In the genomic region with DNA sequence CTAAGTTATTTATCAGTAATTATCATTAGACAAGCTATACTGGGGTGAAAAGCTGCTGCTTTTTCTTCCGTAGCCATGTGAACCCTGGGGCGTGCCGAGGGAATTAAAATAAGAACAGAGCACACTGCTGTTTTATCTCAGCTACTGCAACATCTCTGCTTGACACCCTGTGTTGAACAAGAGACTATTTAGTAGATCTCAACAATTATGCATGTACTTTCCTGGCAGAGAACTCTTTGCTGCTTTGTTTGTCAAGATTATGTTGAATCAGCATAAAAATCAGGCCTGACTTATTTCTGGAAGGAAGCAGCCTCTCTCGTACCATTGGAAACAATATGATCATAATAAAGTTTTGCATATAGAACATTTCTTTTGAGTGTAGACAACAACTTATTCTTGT, we compare ENCODE assay signal across 17 cellular contexts.
DNase-seq lines count a peak whose midpoint lies in the region; ATAC-seq and TF ChIP-seq lines count a peak whose summit lies in the region.
"Had no signal": no experiment of that assay in that cellular context is flagged by ENCODE, and none has a peak within 500 bp of the region (broad histone marks: within the 10 kb centered on the region; RNA-seq: fewer than 3 reads in every experiment).

No MANE protein-coding gene starts in this region.

- ATAC-seq in left ventricle myocardium superior, result peak; percentile 70
- ATAC-seq in heart left ventricle, result no peak
- ATAC-seq in GM18519 (IDR thresholded peaks at IDR 0.05; ENCODE audit: low FRiP score, unreplicated experiment), result no peak
- ATAC-seq: CD8-positive, alpha-beta T cell; Panc1; stimulated activated naive B cell treated with anti-CD40 and anti-IgM and Interleukin-4, amounts not matched to agents 10 μg/mL and 1 μg/mL and 100 μg/mL, for 72 hours had no signal

- peak overlapping the region in 1 of 12 donors; percentile 44 for H3K27ac ChIP-seq in heart left ventricle
- H3K27ac ChIP-seq: spleen had no signal

- H3K9me3 ChIP-seq in heart left ventricle, result peaks cover 0 to 3% (median 0%) of the 10 kb centered on the region in 12 donors
- H3K9me3 ChIP-seq: spleen had no signal

- H3K4me3 Mint-ChIP-seq in nephron (no peak overlapping the region), mesothelial cell of epicardium (no peak overlapping the region)
- H3K4me3 Mint-ChIP-seq: CD8-positive, alpha-beta T cell; stimulated activated naive B cell treated with anti-CD40 and anti-IgM and Interleukin-4, amounts not matched to agents 10 μg/mL and 1 μg/mL and 100 μg/mL, for 72 hours had no signal

- DNase-seq in left ventricle myocardium superior (no peak), heart left ventricle (no peak), foreskin melanocyte (peak; percentile 78), retina (no peak), NCI-H524 treated with DMSO at 0.1 percent for 48 hours (lab: John Stamatoyannopoulos, UW) (no peak), mesothelial cell of epicardium (ENCODE audit: low spot score in 2 of 2, unreplicated experiment in 2 of 2) (no peak)
- DNase-seq: activated CD4-positive, CD25-positive, alpha-beta regulatory T cell; amniotic stem cell; CD8-positive, alpha-beta T cell; foreskin fibroblast; spleen; stimulated activated naive B cell treated with anti-CD40 and anti-IgM and Interleukin-4, amounts not matched to agents 10 μg/mL and 1 μg/mL and 100 μg/mL, for 72 hours had no signal

- TF ChIP-seq CTCF in heart left ventricle (IDR thresholded peaks at IDR 0.05) (no peak), nephron (IDR thresholded peaks at IDR 0.05; ENCODE audit: unreplicated experiment in 3 of 3) (no peak), mesothelial cell of epicardium (IDR thresholded peaks at IDR 0.05; ENCODE audit: unreplicated experiment) (no peak)

- intact Hi-C loops in left ventricle myocardium superior (cut with micrococcal nuclease) (no loop called here), heart left ventricle (cut with DNase I) (no loop called here)

- H3K4me1 ChIP-seq in heart left ventricle, result no peaks in the 10 kb centered on the region
- H3K4me1 ChIP-seq: spleen had no signal

- H3K9me3 Mint-ChIP-seq in nephron, result no peaks in the 10 kb centered on the region
- H3K9me3 Mint-ChIP-seq in mesothelial cell of epicardium, result peaks cover 5% of the 10 kb centered on the region
- H3K9me3 Mint-ChIP-seq: IgD-negative memory B cell had no signal

- H3K4me3 ChIP-seq in heart left ventricle, result no peak overlapping the region
- H3K4me3 ChIP-seq: spleen had no signal

- peak overlapping the region; percentile 31 to 64 (median 41) for H3K27ac Mint-ChIP-seq in nephron
- H3K27ac Mint-ChIP-seq in mesothelial cell of epicardium, result no peak overlapping the region
- H3K27ac Mint-ChIP-seq: activated T-helper 2 cell treated with anti-CD3 and anti-CD28 coated beads, Interferon-gamma antibody, Interleukin-2, Interleukin-4, amounts not matched to agents 10 μg/mL and 5 μg/mL and 100 μg/mL, durations not matched to agents 14 hours and 24 hours and 36 hours; CD8-positive, alpha-beta T cell; IgD-negative memory B cell; stimulated activated naive B cell treated with anti-CD40 and anti-IgM and Interleukin-4, amounts not matched to agents 10 μg/mL and 1 μg/mL and 100 μg/mL, for 72 hours had no signal

- no peaks in the 10 kb centered on the region for H3K36me3 ChIP-seq in heart left ventricle
- H3K36me3 ChIP-seq: spleen had no signal

- no peaks in the 10 kb centered on the region for H3K27me3 ChIP-seq in heart left ventricle
- H3K27me3 ChIP-seq: spleen had no signal

- WGBS in heart left ventricle, 4 donors, result 36 to 57% (median 53%) methylated on average over 4 of the region's 4 CpGs

- H3K27me3 Mint-ChIP-seq in nephron (ENCODE audit: low read depth) (no peaks in the 10 kb centered on the region), mesothelial cell of epicardium (ENCODE audit: low read depth) (no peaks in the 10 kb centered on the region)

- peaks cover 37% of the 10 kb centered on the region for H3K4me1 Mint-ChIP-seq in nephron
- peaks cover 47% of the 10 kb centered on the region for H3K4me1 Mint-ChIP-seq in mesothelial cell of epicardium

- no peaks in the 10 kb centered on the region for H3K36me3 Mint-ChIP-seq in nephron (ENCODE audit: low read depth)
- no peaks in the 10 kb centered on the region for H3K36me3 Mint-ChIP-seq in mesothelial cell of epicardium
- H3K36me3 Mint-ChIP-seq: CD8-positive, alpha-beta T cell; IgD-negative memory B cell; stimulated activated naive B cell treated with anti-CD40 and anti-IgM and Interleukin-4, amounts not matched to agents 10 μg/mL and 1 μg/mL and 100 μg/mL, for 72 hours had no signal

- no peak for TF ChIP-seq POLR2A in heart left ventricle (IDR thresholded peaks at IDR 0.05)
